16 cellular contexts compared by ENCODE assay signal in the genomic region with DNA sequence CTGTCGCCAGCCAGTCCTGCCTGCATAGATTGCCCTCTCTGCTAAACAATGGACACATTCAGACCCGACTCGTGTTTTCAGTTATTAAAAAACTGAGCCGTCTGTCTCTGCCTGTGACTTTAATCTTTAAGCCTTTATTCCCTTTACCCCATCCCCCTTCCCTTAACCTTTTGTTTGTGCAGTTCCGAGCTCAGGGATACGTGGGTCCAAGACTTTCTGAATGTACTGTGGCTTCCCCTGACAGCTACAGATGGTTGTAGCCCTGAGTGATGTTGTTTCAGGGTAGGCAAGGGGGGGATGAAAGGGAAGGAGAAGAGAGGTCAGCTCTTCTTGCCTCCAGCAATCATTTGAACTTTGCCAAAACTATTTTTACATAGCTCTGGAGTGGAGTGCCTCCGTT.
"Had no signal": no experiment of that assay in that cellular context is flagged by ENCODE, and none has a peak within 500 bp of the region (broad histone marks: within the 10 kb centered on the region; RNA-seq: fewer than 3 reads in every experiment).

No MANE protein-coding gene starts in this region.

- H3K4me3 Mint-ChIP-seq: activated T-cell treated with anti-CD3 and anti-CD28 coated beads, Interleukin-2, amount 50 U/mL, for 24 hours; dendritic cell treated with granulocyte-macrophage colony-stimulating factor and Interleukin-4, amounts not matched to agents 40 ng/mL and 50 ng/mL, for 4 days; stimulated activated naive B cell treated with anti-CD40 and anti-IgM and Interleukin-4, amounts not matched to agents 10 μg/mL and 1 μg/mL and 100 μg/mL, for 72 hours had no signal

- H3K27me3 ChIP-seq: hepatocyte, ovary, tibial artery, uterus had no signal

- ATAC-seq: left lobe of liver had no signal

- DNase-seq: activated CD4-positive, alpha-beta T cell treated with anti-CD3 and anti-CD28 coated beads, Interleukin-2, amount 50 U/mL, for 48 hours; activated CD4-positive, CD25-positive, alpha-beta regulatory T cell treated with anti-CD3 and anti-CD28 coated beads, Interleukin-2, amount 50 U/mL, for 72 hours; activated effector memory CD4-positive, alpha-beta T cell treated with Interleukin-2 at 50 U/mL for 16 hours; activated naive CD4-positive, alpha-beta T cell treated with anti-CD3 and anti-CD28 coated beads, Interleukin-2, amount 50 U/mL, for 16 hours; activated T-cell treated with anti-CD3 and anti-CD28 coated beads, Interleukin-2, amount 50 U/mL, for 24 hours; erythroblast; islet precursor cell; mammary epithelial cell; ovary; stimulated activated CD4-positive, alpha-beta T cell treated with anti-CD3 and anti-CD28 coated beads, Interleukin-2, amount 100 ng/mL, for 48 hours; stimulated activated naive B cell treated with anti-CD40 and anti-IgM and Interleukin-4, amounts not matched to agents 10 μg/mL and 1 μg/mL and 100 μg/mL, for 72 hours; uterus had no signal

- H3K27ac Mint-ChIP-seq: dendritic cell treated with granulocyte-macrophage colony-stimulating factor and Interleukin-4, amounts not matched to agents 40 ng/mL and 50 ng/mL, for 4 days; stimulated activated naive B cell treated with anti-CD40 and anti-IgM and Interleukin-4, amounts not matched to agents 10 μg/mL and 1 μg/mL and 100 μg/mL, for 72 hours had no signal

- H3K36me3 ChIP-seq: ovary, tibial artery, uterus had no signal

- H3K4me3 ChIP-seq: hepatocyte, ovary, tibial artery, uterus had no signal

- H3K27me3 Mint-ChIP-seq: activated T-cell treated with anti-CD3 and anti-CD28 coated beads, Interleukin-2, amount 50 U/mL, for 24 hours; dendritic cell treated with granulocyte-macrophage colony-stimulating factor and Interleukin-4, amounts not matched to agents 40 ng/mL and 50 ng/mL, for 4 days; stimulated activated naive B cell treated with anti-CD40 and anti-IgM and Interleukin-4, amounts not matched to agents 10 μg/mL and 1 μg/mL and 100 μg/mL, for 72 hours had no signal

- H3K9me3 ChIP-seq: ovary, tibial artery, uterus had no signal

- H3K27ac ChIP-seq: hepatocyte, ovary, tibial artery, uterus had no signal

- H3K9me3 Mint-ChIP-seq: activated T-cell treated with anti-CD3 and anti-CD28 coated beads, Interleukin-2, amount 50 U/mL, for 24 hours; dendritic cell treated with granulocyte-macrophage colony-stimulating factor and Interleukin-4, amounts not matched to agents 40 ng/mL and 50 ng/mL, for 4 days; stimulated activated naive B cell treated with anti-CD40 and anti-IgM and Interleukin-4, amounts not matched to agents 10 μg/mL and 1 μg/mL and 100 μg/mL, for 72 hours had no signal
